10 cellular contexts compared by ENCODE assay signal in the genomic region with DNA sequence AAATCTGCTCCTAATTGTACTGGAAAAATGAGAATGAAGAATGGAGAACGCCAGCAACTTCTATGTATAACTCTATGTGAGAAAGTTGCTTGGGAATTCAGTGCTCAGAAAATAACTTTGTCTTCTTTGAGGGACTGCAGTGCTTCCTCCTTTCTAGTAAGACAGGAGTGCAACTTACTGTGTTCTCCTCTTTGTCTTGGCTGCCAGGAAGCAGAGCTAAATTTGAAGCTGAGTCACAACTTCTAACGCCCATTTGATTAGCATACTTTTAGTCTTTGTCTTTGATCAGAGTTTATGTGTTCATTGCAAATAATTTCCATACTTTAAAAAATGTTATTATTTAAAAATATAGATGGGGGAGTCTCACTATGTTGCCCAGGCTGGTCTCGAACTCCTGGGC.
A peak's percentile ranks its signal among the peaks of the same experiment; 100 is the strongest.
DNase-seq lines count a peak whose midpoint lies in the region; ATAC-seq and TF ChIP-seq lines count a peak whose summit lies in the region.
"Had no signal": no experiment of that assay in that cellular context is flagged by ENCODE, and none has a peak within 500 bp of the region (broad histone marks: within the 10 kb centered on the region; RNA-seq: fewer than 3 reads in every experiment).

No MANE protein-coding gene starts in this region.

- DNase-seq in stimulated activated CD4-positive, alpha-beta T cell treated with anti-CD3 and anti-CD28 coated beads, Interleukin-4, amount 100 ng/mL, for 24 hours, result peak; percentile 26
- no peak for DNase-seq in stimulated activated CD4-positive, alpha-beta T cell treated with anti-CD3 and anti-CD28 coated beads, Interleukin-12 subunit alpha, Interleukin-12 subunit beta, amount 100 ng/mL, for 4 hours
- DNase-seq in SIG-M5 (lab: John Stamatoyannopoulos, UW), result peak; percentile 54
- DNase-seq in epithelial cell of esophagus (ENCODE audit: low read depth), result peak; percentile 63
- DNase-seq in DMS53 (lab: John Stamatoyannopoulos, UW), result no peak
- no peak for DNase-seq in NCI-H1417 treated with DMSO at 0.1 percent for 48 hours (lab: John Stamatoyannopoulos, UW)
- DNase-seq: activated CD8-positive, alpha-beta memory T cell treated with anti-CD3 and anti-CD28 coated beads, Interleukin-2, amount 50 U/mL, for 48 hours; cerebellar nuclear complex had no signal

- TF ChIP-seq CTCF in epithelial cell of esophagus (IDR thresholded peaks at IDR 0.05; ENCODE audit: insufficient read depth, low read depth, low read length, missing control alignments), result no peak

- no peak overlapping the region for H3K4me3 ChIP-seq in epithelial cell of esophagus (ENCODE audit: low read length)

- no peak for ATAC-seq in HG03571 (IDR thresholded peaks at IDR 0.05; ENCODE audit: unreplicated experiment)
- ATAC-seq in GM18861 (IDR thresholded peaks at IDR 0.05; ENCODE audit: unreplicated experiment), result no peak

Comparison
In these comparisons a context has a peak if more than half of its experiments do, and no peak if none do; other contexts are left out.
1. DNase-seq: peak in stimulated activated CD4-positive, alpha-beta T cell treated with anti-CD3 and anti-CD28 coated beads, Interleukin-4, amount 100 ng/mL, for 24 hours (single experiment), SIG-M5 (single experiment) and epithelial cell of esophagus (single experiment); none in stimulated activated CD4-positive, alpha-beta T cell treated with anti-CD3 and anti-CD28 coated beads, Interleukin-12 subunit alpha, Interleukin-12 subunit beta, amount 100 ng/mL, for 4 hours (single experiment), DMS53 (single experiment) and NCI-H1417 treated with DMSO at 0.1 percent for 48 hours (single experiment).